ENCODE assay signal across 18 cellular contexts in genomic region chr3:71968491-71968890, GRCh38.
A peak's percentile ranks its signal among the peaks of the same experiment; 100 is the strongest.
DNase-seq lines count a peak whose midpoint lies in the region; ATAC-seq and TF ChIP-seq lines count a peak whose summit lies in the region.
"Had no signal": no experiment of that assay in that cellular context is flagged by ENCODE, and none has a peak within 500 bp of the region (broad histone marks: within the 10 kb centered on the region; RNA-seq: fewer than 3 reads in every experiment).

No MANE protein-coding gene starts in this region.

- H3K4me3 Mint-ChIP-seq in activated T-cell treated with anti-CD3 and anti-CD28 coated beads, Interleukin-2, amount 50 U/mL, for 72 hours, result no peak overlapping the region
- H3K4me3 Mint-ChIP-seq: CD14-positive monocyte; CD4-positive, alpha-beta memory T cell; H9 had no signal

- H3K36me3 Mint-ChIP-seq in activated T-cell treated with anti-CD3 and anti-CD28 coated beads, Interleukin-2, amount 50 U/mL, for 72 hours (ENCODE audit: insufficient read depth in 2 of 2), result peaks cover 0 to 2% of the 10 kb centered on the region in 2 donors
- H3K36me3 Mint-ChIP-seq: CD14-positive monocyte; CD4-positive, alpha-beta memory T cell had no signal

- POLR2A ChIA-PET in HEK293 (lab: Yijun Ruan, JAX) (interaction anchor here (0.6 kb wide), 1 partner anchor 194 kb away, joined by 11 read pairs; no protein-coding TSS in a partner anchor), PC-3 (lab: Charles Lee; ENCODE audit: unreplicated experiment) (no interaction called here)

- DNase-seq in NCI-H1417 (lab: John Stamatoyannopoulos, UW), result peak in 2 of 3 experiments; percentile 16 to 27
- DNase-seq in NCI-H1417 treated with DMSO at 0.1 percent for 48 hours (lab: John Stamatoyannopoulos, UW), result no peak
- DNase-seq in NCI-H524 treated with DMSO at 0.1 percent for 48 hours (lab: John Stamatoyannopoulos, UW), result peak; percentile 91
- DNase-seq in activated CD8-positive, alpha-beta memory T cell treated with anti-CD3 and anti-CD28 coated beads, Interleukin-2, amount 50 U/mL, for 48 hours, result no peak
- no peak for DNase-seq in activated T-cell treated with anti-CD3 and anti-CD28 coated beads, Interleukin-2, amount 50 U/mL, for 72 hours
- DNase-seq in PC-3, result no peak
- DNase-seq: 8988T; CD4-positive, alpha-beta memory T cell; DMS153; DND-41; EL; H9 had no signal

- H3F3A ChIP-seq in neural cell (ENCODE audit: insufficient read depth, low read length, poor library complexity, severe bottlenecking) (no peaks in the 10 kb centered on the region), PC-3 (ENCODE audit: low read length, unreplicated experiment) (no peaks in the 10 kb centered on the region)

- no peaks in the 10 kb centered on the region for H3K36me3 ChIP-seq in HEK293 (ENCODE audit: control insufficient read depth in 2 of 2, insufficient read depth in 1 of 2, low read length in 2 of 2)
- no peaks in the 10 kb centered on the region for H3K36me3 ChIP-seq in neural cell (ENCODE audit: insufficient read depth, low read length)
- no peaks in the 10 kb centered on the region for H3K36me3 ChIP-seq in PC-3 (ENCODE audit: low read depth, low read length)
- H3K36me3 ChIP-seq: BLaER1 had no signal

- H3K27ac ChIP-seq in HEK293 (ENCODE audit: extremely low read depth, low read depth, low read length), result no peak overlapping the region
- H3K27ac ChIP-seq in neural cell (ENCODE audit: low read length), result peak overlapping the region; percentile 22
- H3K27ac ChIP-seq in PC-3 (ENCODE audit: low read length), result no peak overlapping the region
- H3K27ac ChIP-seq: BLaER1 had no signal

- peak; percentile 20 for TF ChIP-seq RAD21 in neural cell (conservative IDR thresholded peaks at IDR 0.05)

- H3K9me2 ChIP-seq in neural cell (ENCODE audit: insufficient read depth, low read length) (no peaks in the 10 kb centered on the region), PC-3 (replicated peaks; ENCODE audit: low read length) (no peaks in the 10 kb centered on the region)

- ATAC-seq in activated T-cell treated with anti-CD3 and anti-CD28 coated beads, Interleukin-2, amount 50 U/mL, for 72 hours (replicated peaks in 1 of 2), result no peak
- no peak for ATAC-seq in PC-3
- ATAC-seq: GM12878, HepG2 had no signal

- H3K4me1 Mint-ChIP-seq in activated T-cell treated with anti-CD3 and anti-CD28 coated beads, Interleukin-2, amount 50 U/mL, for 72 hours (ENCODE audit: low read depth), result no peaks in the 10 kb centered on the region
- H3K4me1 Mint-ChIP-seq: CD4-positive, alpha-beta memory T cell had no signal

- no peak for TF ChIP-seq CTCF in HEK293 (tag by site-specific recombination; IDR thresholded peaks at IDR 0.05)
- TF ChIP-seq CTCF in neural cell (IDR thresholded peaks at IDR 0.05; ENCODE audit: poor library complexity, severe bottlenecking), result no peak
- TF ChIP-seq CTCF in PC-3 (conservative IDR thresholded peaks at IDR 0.05; ENCODE audit: low read depth, low read length), result no peak

- H3K27me3 Mint-ChIP-seq in activated T-cell treated with anti-CD3 and anti-CD28 coated beads, Interleukin-2, amount 50 U/mL, for 72 hours (ENCODE audit: low read depth), result peaks cover 46% of the 10 kb centered on the region

- BruUV-seq in PC-3 (replicated peaks; lab: Mats Ljungman, UMichigan), result no TSS peak

- H3K9me3 ChIP-seq in HEK293 (ENCODE audit: control insufficient read depth, insufficient read depth, low read depth, low read length) (no peaks in the 10 kb centered on the region), neural cell (ENCODE audit: low read length) (no peaks in the 10 kb centered on the region), PC-3 (ENCODE audit: low read length) (no peaks in the 10 kb centered on the region)
- H3K9me3 ChIP-seq: BLaER1 had no signal

- H3K9ac ChIP-seq in neural cell (ENCODE audit: low read length) (no peak overlapping the region), PC-3 (ENCODE audit: low read length) (no peak overlapping the region)
- H3K9ac ChIP-seq: BLaER1 had no signal

- TF ChIP-seq EP300 in neural cell (conservative IDR thresholded peaks at IDR 0.05; ENCODE audit: poor library complexity, severe bottlenecking), result peak; percentile 59

- no peak overlapping the region for H3K4me3 ChIP-seq in HEK293 (ENCODE audit: low read depth, low read length)
- peak overlapping the region; percentile 41 for H3K4me3 ChIP-seq in neural cell (ENCODE audit: low read length)
- H3K4me3 ChIP-seq in PC-3 (ENCODE audit: low read length), result no peak overlapping the region
- H3K4me3 ChIP-seq: BLaER1, GM12878 had no signal

- H3K4me2 ChIP-seq in neural cell (ENCODE audit: low read length) (no peak overlapping the region), PC-3 (ENCODE audit: low read length) (no peak overlapping the region)
- H3K4me2 ChIP-seq: BLaER1 had no signal

- no peaks in the 10 kb centered on the region for H4K20me1 ChIP-seq in neural cell (ENCODE audit: insufficient read depth)
- no peaks in the 10 kb centered on the region for H4K20me1 ChIP-seq in PC-3 (ENCODE audit: low read length)
- H4K20me1 ChIP-seq: BLaER1 had no signal

- H3K9me3 Mint-ChIP-seq in activated T-cell treated with anti-CD3 and anti-CD28 coated beads, Interleukin-2, amount 50 U/mL, for 72 hours, result peaks cover 0 to 1% of the 10 kb centered on the region in 2 donors
- H3K9me3 Mint-ChIP-seq: H9 had no signal

- CTCF ChIA-PET in HEK293 (lab: Yijun Ruan, JAX), result no interaction called here
- CTCF ChIA-PET in PC-3 (lab: Charles Lee), result no interaction called here

- H3K79me2 ChIP-seq in neural cell (replicated peaks; ENCODE audit: insufficient read depth, low read length), result no peaks in the 10 kb centered on the region
- H3K79me2 ChIP-seq in PC-3 (ENCODE audit: low read length), result no peaks in the 10 kb centered on the region

- H3K4me1 ChIP-seq in HEK293 (ENCODE audit: control insufficient read depth, insufficient read depth, low read length) (peaks cover 3% of the 10 kb centered on the region), PC-3 (ENCODE audit: insufficient read depth, low read length) (peaks cover 3% of the 10 kb centered on the region; the same call in 1 of the 2 replicates)

- no peaks in the 10 kb centered on the region for H3K27me3 ChIP-seq in neural cell (ENCODE audit: insufficient read depth, low read depth, low read length)
- peaks cover 89% of the 10 kb centered on the region for H3K27me3 ChIP-seq in PC-3 (ENCODE audit: low read length)
- H3K27me3 ChIP-seq: BLaER1 had no signal

- no peak overlapping the region for H2AFZ ChIP-seq in neural cell (ENCODE audit: low read depth, low read length)
- no peak overlapping the region for H2AFZ ChIP-seq in PC-3 (ENCODE audit: low read length)

- intact Hi-C loops in PC-3 (cut with micrococcal nuclease), result no loop called here

- H3K27ac Mint-ChIP-seq in activated T-cell treated with anti-CD3 and anti-CD28 coated beads, Interleukin-2, amount 50 U/mL, for 72 hours, result no peak overlapping the region
- H3K27ac Mint-ChIP-seq: CD14-positive monocyte; CD4-positive, alpha-beta memory T cell; H9 had no signal

TF ChIP-seq in HEK293, 187 proteins besides CTCF, POLR2A, EP300 and RAD21:
- TF ChIP-seq OSR2 (tag by site-specific recombination; IDR thresholded peaks at IDR 0.05), result peak; percentile 54; the same call in 1 of the 2 replicates
- peak; percentile 43; the same call in 1 of the 2 replicates for TF ChIP-seq FEZF1 (tag by site-specific recombination; IDR thresholded peaks at IDR 0.05)
- peak; percentile 62 for TF ChIP-seq ZBTB17 (tag by site-specific recombination; IDR thresholded peaks at IDR 0.05)
- TF ChIP-seq KLF1 (tag by site-specific recombination; IDR thresholded peaks at IDR 0.05), result no peak

TF ChIP-seq in neural cell, 6 proteins besides CTCF, POLR2A, EP300 and RAD21:
- no peak for TF ChIP-seq EZH2 (IDR thresholded peaks at IDR 0.05; ENCODE audit: borderline replicate concordance, insufficient read depth, low read length, poor library complexity, severe bottlenecking)
- TF ChIP-seq REST (IDR thresholded peaks at IDR 0.05; ENCODE audit: borderline replicate concordance), result peak; percentile 14
- no peak for TF ChIP-seq TAF1 (IDR thresholded peaks at IDR 0.05; ENCODE audit: low read depth)
- peak; percentile 58 for TF ChIP-seq POLR2AphosphoS5 (IDR thresholded peaks at IDR 0.05)
- TF ChIP-seq SMC3 (conservative IDR thresholded peaks at IDR 0.05; ENCODE audit: poor library complexity), result peak; percentile 37

Comparison
In these comparisons a context has a peak if more than half of its experiments do, and no peak if none do; other contexts are left out.
1. DNase-seq: peak in NCI-H1417 (2 of 3) and NCI-H524 treated with DMSO at 0.1 percent for 48 hours (single experiment); none in NCI-H1417 treated with DMSO at 0.1 percent for 48 hours (single experiment), activated CD8-positive, alpha-beta memory T cell treated with anti-CD3 and anti-CD28 coated beads, Interleukin-2, amount 50 U/mL, for 48 hours (single experiment), activated T-cell treated with anti-CD3 and anti-CD28 coated beads, Interleukin-2, amount 50 U/mL, for 72 hours (0 of 2) and PC-3 (single experiment).